8 cellular contexts compared by ENCODE assay signal in the genomic region with DNA sequence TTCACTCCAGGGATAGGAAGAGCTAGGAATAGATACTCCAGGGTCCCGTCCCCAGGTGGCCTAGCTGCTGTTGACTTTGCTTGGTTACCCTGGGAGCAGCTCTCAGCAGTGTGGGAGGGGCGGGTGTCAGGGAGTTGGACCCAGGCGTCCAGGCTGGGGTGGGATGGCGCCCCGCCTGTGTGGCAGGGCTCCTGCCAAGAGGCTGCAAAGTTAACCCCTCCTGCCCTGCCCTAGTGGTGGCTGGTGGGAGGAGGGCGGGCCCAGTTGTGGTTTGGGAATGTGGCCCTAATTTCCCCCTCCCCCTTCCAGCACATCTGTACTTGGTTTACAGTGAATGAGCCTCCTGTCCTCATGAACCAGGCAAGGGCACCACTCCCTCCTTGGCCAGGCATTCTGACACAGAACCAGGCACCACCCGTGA. TPM values are rescaled to one million over a fixed set of nuclear protein-coding genes. Genes with fewer than 3 reads are reported as not detected.
DNase-seq lines count a peak whose midpoint lies in the region; ATAC-seq and TF ChIP-seq lines count a peak whose summit lies in the region.

No MANE protein-coding gene starts in this region.

- H3K4me3 Mint-ChIP-seq in activated CD4-positive, alpha-beta T cell treated with anti-CD3 and anti-CD28 coated beads, Interleukin-2, amount 10 ng/mL, durations not matched to agents 24 days and 14 days = peak overlapping the region; percentile 31

- no peaks in the 10 kb centered on the region for H3K9me3 Mint-ChIP-seq in activated CD4-positive, alpha-beta T cell treated with anti-CD3 and anti-CD28 coated beads, Interleukin-2, amount 10 ng/mL, durations not matched to agents 24 days and 14 days

- H3K4me1 ChIP-seq in ascending aorta (peaks cover 5 to 33% of the 10 kb centered on the region in 2 donors), thyroid gland (peaks cover 32 to 46% of the 10 kb centered on the region in 2 donors)

- H3K9me3 ChIP-seq in ascending aorta (no peaks in the 10 kb centered on the region), thyroid gland (no peaks in the 10 kb centered on the region)

- intact Hi-C loops in activated CD4-positive, alpha-beta T cell treated with anti-CD3 and anti-CD28 coated beads, Interleukin-2, amount 10 ng/mL, durations not matched to agents 24 days and 14 days (cut with micrococcal nuclease) = loop anchor here (2.0 kb wide), 1 partner anchor 17 kb away; no protein-coding TSS in a partner anchor
- intact Hi-C loops in ascending aorta (cut with DNase I) = loop anchor here (5.0 kb wide), 1 partner anchor 64 kb away; a partner anchor contains a TSS
- intact Hi-C loops in left colon (cut with DNase I, micrococcal nuclease) = no loop called here
- intact Hi-C loops in thyroid gland (cut with DNase I) = no loop called here

- peak overlapping the region; percentile 85 for H3K27ac Mint-ChIP-seq in activated CD4-positive, alpha-beta T cell treated with anti-CD3 and anti-CD28 coated beads, Interleukin-2, amount 10 ng/mL, durations not matched to agents 24 days and 14 days

- peaks cover 55% of the 10 kb centered on the region for H3K4me1 Mint-ChIP-seq in activated CD4-positive, alpha-beta T cell treated with anti-CD3 and anti-CD28 coated beads, Interleukin-2, amount 10 ng/mL, durations not matched to agents 24 days and 14 days

- 42 to 54% methylated on average over 4 to 7 of the region's 7 CpGs for WGBS in thyroid gland, 2 donors

- H3K27ac ChIP-seq in ascending aorta (peak overlapping the region; percentile 87 to 88), thyroid gland (peak overlapping the region in 2 of 3 donors; percentile 84 to 91)

- H3K36me3 Mint-ChIP-seq in activated CD4-positive, alpha-beta T cell treated with anti-CD3 and anti-CD28 coated beads, Interleukin-2, amount 10 ng/mL, durations not matched to agents 24 days and 14 days (ENCODE audit: low read depth) = no peaks in the 10 kb centered on the region

- TF ChIP-seq CTCF in ascending aorta (IDR thresholded peaks at IDR 0.05) (no peak), thyroid gland (IDR thresholded peaks at IDR 0.05) (no peak)

- H3K27me3 Mint-ChIP-seq in activated CD4-positive, alpha-beta T cell treated with anti-CD3 and anti-CD28 coated beads, Interleukin-2, amount 10 ng/mL, durations not matched to agents 24 days and 14 days = no peaks in the 10 kb centered on the region

- no peaks in the 10 kb centered on the region for H3K27me3 ChIP-seq in ascending aorta
- no peaks in the 10 kb centered on the region for H3K27me3 ChIP-seq in thyroid gland

- H3K36me3 ChIP-seq in ascending aorta (no peaks in the 10 kb centered on the region), thyroid gland (no peaks in the 10 kb centered on the region)

- peak overlapping the region in 1 of 2 donors; percentile 70 for H3K4me3 ChIP-seq in ascending aorta
- no peak overlapping the region for H3K4me3 ChIP-seq in thyroid gland (replicated peaks in 1 of 3)

- no peak for DNase-seq in activated CD4-positive, alpha-beta T cell treated with anti-CD3 and anti-CD28 coated beads, Interleukin-2, amount 10 ng/mL, durations not matched to agents 24 days and 14 days
- no peak for DNase-seq in activated CD4-positive, alpha-beta T cell treated with anti-CD3 and anti-CD28 coated beads, Interleukin-2, amount 50 U/mL, for 4 hours
- no peak for DNase-seq in ascending aorta (ENCODE audit: low spot score in 2 of 2)
- no peak for DNase-seq in left colon
- no peak for DNase-seq in thyroid gland

- TF ChIP-seq POLR2A in thyroid gland (IDR thresholded peaks at IDR 0.05) = no peak

- ATAC-seq in left colon = peak; percentile 23
- ATAC-seq in HG02970 (IDR thresholded peaks at IDR 0.05; ENCODE audit: low FRiP score, unreplicated experiment) = no peak
- ATAC-seq in GM18519 (IDR thresholded peaks at IDR 0.05; ENCODE audit: low FRiP score, unreplicated experiment) = no peak
- ATAC-seq in HG03571 (IDR thresholded peaks at IDR 0.05; ENCODE audit: unreplicated experiment) = no peak

RNA-seq across cellular contexts. Expression of a gene that starts 1.7 kb away (rescaled TPM):
- 57.2 and 58.5 TPM in 2 replicates for total RNA-seq in activated CD4-positive, alpha-beta T cell treated with anti-CD3 and anti-CD28 coated beads, Interleukin-2, amount 10 ng/mL, durations not matched to agents 24 days and 14 days
- total RNA-seq in ascending aorta (29.8 TPM), left colon (10 to 100 TPM; 10.2 to 12.3 TPM), thyroid gland (10 to 100 TPM; 13.6 to 27.7 (median 23.8) TPM)

RNA-seq across cellular contexts. Expression of a gene that starts 26.6 kb away (rescaled TPM):
- total RNA-seq in activated CD4-positive, alpha-beta T cell treated with anti-CD3 and anti-CD28 coated beads, Interleukin-2, amount 10 ng/mL, durations not matched to agents 24 days and 14 days = 226 and 239 TPM in 2 replicates
- total RNA-seq in ascending aorta (1.6 TPM), left colon (1 to 10 TPM; 4.6 to 9.1 TPM), thyroid gland (10 to 100 TPM in 1 of 4 donors, 1 to 10 TPM in 3; 3.2 to 15.6 (median 4.9) TPM)

RNA-seq across cellular contexts. Expression of a gene that starts 34.4 kb away (rescaled TPM):
- 71.8 and 76.7 TPM in 2 replicates for total RNA-seq in activated CD4-positive, alpha-beta T cell treated with anti-CD3 and anti-CD28 coated beads, Interleukin-2, amount 10 ng/mL, durations not matched to agents 24 days and 14 days
- total RNA-seq in ascending aorta (not detected), left colon (1 to 10 TPM; 3.3 to 9.6 TPM), thyroid gland (1 to 10 TPM in 1 of 4 donors, under 1 TPM in 3; 0.13 to 1.5 (median 0.52) TPM)

RNA-seq across cellular contexts. Expression of a gene that starts 53.0 kb away (rescaled TPM):
- total RNA-seq in activated CD4-positive, alpha-beta T cell treated with anti-CD3 and anti-CD28 coated beads, Interleukin-2, amount 10 ng/mL, durations not matched to agents 24 days and 14 days = 21.6 and 25.6 TPM in 2 replicates
- 30.7 TPM for total RNA-seq in ascending aorta
- total RNA-seq in left colon = 10 to 100 TPM; 22.8 to 28.7 TPM
- total RNA-seq in thyroid gland = 10 to 100 TPM; 20.6 to 39.7 (median 25.2) TPM

RNA-seq across cellular contexts. Expression of a gene that starts 53.2 kb away (rescaled TPM):
- total RNA-seq in activated CD4-positive, alpha-beta T cell treated with anti-CD3 and anti-CD28 coated beads, Interleukin-2, amount 10 ng/mL, durations not matched to agents 24 days and 14 days = 44.0 and 50.5 TPM in 2 replicates
- total RNA-seq in ascending aorta (5.9 TPM), left colon (10 to 100 TPM; 28.7 to 32.7 TPM), thyroid gland (10 to 100 TPM; 16.5 to 22.8 (median 20.6) TPM)

Comparison
In these comparisons a context has a peak if more than half of its experiments do, and no peak if none do; other contexts are left out.
1. RNA of a gene that starts 26.6 kb away (total RNA-seq): 226 to 239 TPM in activated CD4-positive, alpha-beta T cell treated with anti-CD3 and anti-CD28 coated beads, Interleukin-2, amount 10 ng/mL, durations not matched to agents 24 days and 14 days; 4.6 to 9.1 TPM in left colon, 3.2 to 15.6 TPM in thyroid gland and 1.6 TPM in ascending aorta (single experiment); every median in the first group is over 10 times any median in the second.
2. intact Hi-C loops: an anchor here in activated CD4-positive, alpha-beta T cell treated with anti-CD3 and anti-CD28 coated beads, Interleukin-2, amount 10 ng/mL, durations not matched to agents 24 days and 14 days (2.0 kb wide) and ascending aorta (5.0 kb wide); none called in left colon and thyroid gland.